Comparison of ENCODE assay signal across 17 cellular contexts in the genomic region with DNA sequence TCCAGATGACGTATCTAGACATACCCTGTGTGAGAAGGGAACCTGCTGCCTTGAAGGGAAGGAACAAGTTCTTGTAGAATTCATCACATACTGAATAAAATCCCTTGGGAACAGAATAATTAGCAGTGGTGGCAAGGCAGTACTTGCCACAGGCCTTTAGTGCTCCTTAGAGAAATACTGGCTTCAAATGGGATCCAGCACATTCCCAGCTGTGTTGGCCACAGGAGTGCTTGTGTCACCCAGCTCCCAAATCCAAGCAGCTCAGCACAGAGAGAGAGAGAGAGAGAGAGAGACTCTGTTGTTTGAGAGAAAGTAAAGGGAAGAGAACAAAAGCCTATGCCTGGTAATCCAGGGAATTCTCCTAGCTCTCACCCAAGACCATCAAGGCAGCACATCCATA.
DNase-seq lines count a peak whose midpoint lies in the region; ATAC-seq and TF ChIP-seq lines count a peak whose summit lies in the region.
"Had no signal": no experiment of that assay in that cellular context is flagged by ENCODE, and none has a peak within 500 bp of the region (broad histone marks: within the 10 kb centered on the region; RNA-seq: fewer than 3 reads in every experiment).

No MANE protein-coding gene starts in this region.

- intact Hi-C loops in HCT116 (cut with micrococcal nuclease) = no loop called here
- intact Hi-C loops in PC-9 (cut with micrococcal nuclease; ENCODE audit: unreplicated experiment) = no loop called here
- intact Hi-C loops in lower lobe of right lung (cut with DNase I) = no loop called here
- intact Hi-C loops in upper lobe of right lung (cut with DNase I) = no loop called here

- H3K4me2 ChIP-seq in HCT116 (ENCODE audit: low read length) (no peak overlapping the region), PC-9 (no peak overlapping the region)

- no peak overlapping the region for H2AFZ ChIP-seq in HCT116 (ENCODE audit: low read depth, low read length, poor library complexity, severe bottlenecking)
- 0 out of 2 replicates have a peak overlapping the region, but pooled peaks have one; percentile 2 for H2AFZ ChIP-seq in PC-9
- H2AFZ ChIP-seq: GM23248 had no signal

- H3K4me3 ChIP-seq in HCT116 (replicated peaks in 1 of 2; ENCODE audit: low read depth in 1 of 2, low read length in 2 of 2) = no peak overlapping the region
- no peak overlapping the region for H3K4me3 ChIP-seq in PC-9
- H3K4me3 ChIP-seq in lower lobe of right lung = no peak overlapping the region
- H3K4me3 ChIP-seq in upper lobe of right lung = no peak overlapping the region
- H3K4me3 ChIP-seq: GM23248, HAP-1, SJSA1 had no signal

- peaks cover 16% of the 10 kb centered on the region; the same call in 1 of the 2 replicates for H4K20me1 ChIP-seq in HCT116 (ENCODE audit: insufficient read depth)
- H4K20me1 ChIP-seq in PC-9 (ENCODE audit: insufficient read depth) = no peaks in the 10 kb centered on the region

- ATAC-seq in HCT116 = peak; percentile 54
- peak; percentile 26 to 52 for ATAC-seq in lower lobe of right lung
- peak; percentile 44 for ATAC-seq in upper lobe of right lung

- H3K79me2 ChIP-seq in HCT116 (ENCODE audit: insufficient read depth, low read length) = peaks cover 100% of the 10 kb centered on the region
- no peaks in the 10 kb centered on the region for H3K79me2 ChIP-seq in PC-9 (ENCODE audit: low read depth)

- RAD21 ChIA-PET in HCT116 (lab: Charles Lee; ENCODE audit: low non-redundant PET in 1 of 2, low total read pairs in 2 of 2, uncharacterized antibody in 2 of 2, unreplicated experiment in 2 of 2) = interaction anchor here in 1 of 2 experiments (0.6 to 1.1 kb wide), 2 partner anchors 63 to 969 kb away, joined by 3 read pairs; no protein-coding TSS in a partner anchor

- H3F3A ChIP-seq in PC-9 (ENCODE audit: insufficient read depth, low read depth) = no peaks in the 10 kb centered on the region

- no peak for TF ChIP-seq RAD21 in HCT116 (IDR thresholded peaks at IDR 0.05; ENCODE audit: low read depth)

- H3K9me3 ChIP-seq in HCT116 (ENCODE audit: control insufficient read depth in 1 of 2, insufficient read depth in 1 of 2, low read depth in 1 of 2, low read length in 2 of 2) (0 out of 4 replicates have a peak, but pooled peaks cover 0 to 3% of the 10 kb centered on the region in 2 experiments), PC-9 (ENCODE audit: insufficient read depth, low read depth) (peaks cover 8% of the 10 kb centered on the region; the same call in 1 of the 2 replicates), lower lobe of right lung (no peaks in the 10 kb centered on the region), upper lobe of right lung (no peaks in the 10 kb centered on the region)
- H3K9me3 ChIP-seq: HAP-1, SJSA1 had no signal

- H3K27ac ChIP-seq in HCT116 (ENCODE audit: low read depth, low read length) = no peak overlapping the region
- H3K27ac ChIP-seq in PC-9 = no peak overlapping the region
- no peak overlapping the region for H3K27ac ChIP-seq in lower lobe of right lung
- H3K27ac ChIP-seq in upper lobe of right lung = no peak overlapping the region
- H3K27ac ChIP-seq: C4-2B, GM23248, SJSA1 had no signal

- BruUV-seq in HCT116 (replicated peaks; lab: Mats Ljungman, UMichigan) = no TSS peak
- BruUV-seq in PC-9 (replicated peaks; lab: Mats Ljungman, UMichigan) = no TSS peak

- H3K36me3 ChIP-seq in HCT116 (ENCODE audit: control insufficient read depth in 1 of 2, insufficient read depth in 2 of 2, low read length in 2 of 2) (peaks cover 0 to 25% of the 10 kb centered on the region in 2 experiments; a peak in 2 of 4 replicates), PC-9 (ENCODE audit: low read depth) (no peaks in the 10 kb centered on the region), lower lobe of right lung (no peaks in the 10 kb centered on the region), upper lobe of right lung (no peaks in the 10 kb centered on the region)
- H3K36me3 ChIP-seq: HAP-1, SJSA1 had no signal

- TF ChIP-seq CTCF in HCT116 (IDR thresholded peaks at IDR 0.05 in 2 of 3, conservative IDR thresholded peaks at IDR 0.05 in 1 of 3; ENCODE audit: borderline replicate concordance in 1 of 3, insufficient read depth in 1 of 3, low read depth in 2 of 3, low read length in 2 of 3) = no peak
- TF ChIP-seq CTCF in PC-9 (conservative IDR thresholded peaks at IDR 0.05) = no peak
- TF ChIP-seq CTCF in lower lobe of right lung (IDR thresholded peaks at IDR 0.05) = no peak
- no peak for TF ChIP-seq CTCF in upper lobe of right lung (IDR thresholded peaks at IDR 0.05)

- H3K27me3 ChIP-seq in HCT116 (ENCODE audit: insufficient read depth, low read length) (no peaks in the 10 kb centered on the region), PC-9 (ENCODE audit: insufficient read depth, low read depth) (no peaks in the 10 kb centered on the region), lower lobe of right lung (ENCODE audit: low read depth) (no peaks in the 10 kb centered on the region), upper lobe of right lung (no peaks in the 10 kb centered on the region)
- H3K27me3 ChIP-seq: SJSA1 had no signal

- POLR2A ChIA-PET in HCT116 (lab: Charles Lee) = no interaction called here
- POLR2A ChIA-PET in PC-9 (lab: Charles Lee; ENCODE audit: unreplicated experiment) = interaction anchor here (0.6 kb wide), 1 partner anchor 9 kb away, joined by 5 read pairs; no protein-coding TSS in a partner anchor

- CTCF ChIA-PET in HCT116 (lab: Charles Lee) (no interaction called here), PC-9 (lab: Charles Lee) (no interaction called here)

- H3K9ac ChIP-seq in HCT116 (ENCODE audit: low read length) = no peak overlapping the region
- H3K9ac ChIP-seq: GM23248 had no signal

- DNase-seq in HCT116 (ENCODE audit: low read depth, low spot score) (no peak), PC-9 (no peak), lower lobe of right lung (no peak), upper lobe of right lung (no peak), KG1 (lab: John Stamatoyannopoulos, UW) (no peak), HCEC 1CT (no peak), GDM1 (lab: John Stamatoyannopoulos, UW) (no peak)
- DNase-seq: CD8-positive, alpha-beta memory T cell; NCI-H1092 treated with DMSO at 0.1 percent for 48 hours; NCI-H146; NCI-H2029; NCI-H524; NCI-H774 had no signal

- no peak for TF ChIP-seq POLR2A in HCT116 (IDR thresholded peaks at IDR 0.05; ENCODE audit: borderline replicate concordance, extremely low read depth, insufficient read depth, insufficient read length)

- H3K4me1 ChIP-seq in HCT116 (ENCODE audit: control insufficient read depth in 1 of 2, insufficient read depth in 2 of 2, low read length in 2 of 2) = peaks cover 11 to 15% of the 10 kb centered on the region in 2 experiments; a peak in 2 of 4 replicates
- H3K4me1 ChIP-seq in PC-9 (replicated peaks; ENCODE audit: insufficient read depth) = no peaks in the 10 kb centered on the region
- H3K4me1 ChIP-seq in lower lobe of right lung = no peaks in the 10 kb centered on the region
- no peaks in the 10 kb centered on the region for H3K4me1 ChIP-seq in upper lobe of right lung
- H3K4me1 ChIP-seq: HAP-1, SJSA1 had no signal

- H3K9me2 ChIP-seq in HCT116 (ENCODE audit: insufficient read depth) = no peaks in the 10 kb centered on the region
- H3K9me2 ChIP-seq in PC-9 (ENCODE audit: insufficient read depth) = peaks cover 5% of the 10 kb centered on the region; the same call in 1 of the 2 replicates

TF ChIP-seq in HCT116, 20 proteins besides CTCF, POLR2A, EP300 and RAD21:
- no peak for TF ChIP-seq ATF3 (IDR thresholded peaks at IDR 0.05)
- no peak for TF ChIP-seq EZH2 (IDR thresholded peaks at IDR 0.05)
- TF ChIP-seq CEBPB (IDR thresholded peaks at IDR 0.05; ENCODE audit: low read depth) = no peak
- TF ChIP-seq MAX (IDR thresholded peaks at IDR 0.05) = no peak
- no peak for TF ChIP-seq TCF7L2 (IDR thresholded peaks at IDR 0.05; ENCODE audit: borderline replicate concordance, extremely low read depth, insufficient read depth, insufficient read length)
- TF ChIP-seq EGR1 (IDR thresholded peaks at IDR 0.05; ENCODE audit: low read depth) = no peak
- TF ChIP-seq SRF (IDR thresholded peaks at IDR 0.05; ENCODE audit: low read depth) = no peak
- no peak for TF ChIP-seq EZH2phosphoT487 (IDR thresholded peaks at IDR 0.05; ENCODE audit: borderline replicate concordance)
- no peak for TF ChIP-seq ZNF274 (IDR thresholded peaks at IDR 0.05; ENCODE audit: low read depth, low read length)
